In genomic region chr6:109165392-109165964, GRCh38 we compare ENCODE assay signal across 10 cellular contexts.
DNase-seq lines count a peak whose midpoint lies in the region; TF ChIP-seq lines count a peak whose summit lies in the region.
"Had no signal": no experiment of that assay in that cellular context is flagged by ENCODE, and none has a peak within 500 bp of the region (broad histone marks: within the 10 kb centered on the region; RNA-seq: fewer than 3 reads in every experiment).

No MANE protein-coding gene starts in this region.

- no peak for TF ChIP-seq POLR2A in esophagus squamous epithelium (IDR thresholded peaks at IDR 0.05)

- H2AFZ ChIP-seq in fibroblast of lung (ENCODE audit: low read length): no peak overlapping the region

- H3K36me3 ChIP-seq in fibroblast of lung (ENCODE audit: control insufficient read depth, insufficient read depth, low read length): no peaks in the 10 kb centered on the region
- peaks cover 0 to 10% (median 0%) of the 10 kb centered on the region in 3 donors for H3K36me3 ChIP-seq in esophagus squamous epithelium

- H3K27me3 ChIP-seq in fibroblast of lung (ENCODE audit: control insufficient read depth, insufficient read depth, low read length): no peaks in the 10 kb centered on the region
- no peaks in the 10 kb centered on the region for H3K27me3 ChIP-seq in esophagus squamous epithelium

- H3K4me3 ChIP-seq in fibroblast of lung (replicated peaks in 1 of 4; ENCODE audit: control extremely low read depth in 1 of 4, insufficient read depth in 1 of 4, low read depth in 3 of 4, low read length in 4 of 4) (no peak overlapping the region), esophagus squamous epithelium (no peak overlapping the region)
- H3K4me3 ChIP-seq: lung had no signal

- H3K9me3 ChIP-seq in fibroblast of lung (ENCODE audit: control insufficient read depth, insufficient read depth, low read depth, low read length) (no peaks in the 10 kb centered on the region), esophagus squamous epithelium (no peaks in the 10 kb centered on the region)

- WGBS in esophagus squamous epithelium, 2 donors: 43 to 50% methylated on average over 1 of the region's 1 CpG

- no peaks in the 10 kb centered on the region for H3K4me1 ChIP-seq in fibroblast of lung (ENCODE audit: control insufficient read depth, extremely low read depth, insufficient read depth, low read length)
- peaks cover 0 to 24% (median 0%) of the 10 kb centered on the region in 3 donors for H3K4me1 ChIP-seq in esophagus squamous epithelium

- DNase-seq in H4 (ENCODE audit: low spot score) (peak; percentile 18), NCI-H748 (lab: John Stamatoyannopoulos, UW; ENCODE audit: unreplicated experiment) (peak; percentile 82), fibroblast of lung (ENCODE audit: low read depth in 2 of 2) (peak; percentile 74 to 86), non-pigmented ciliary epithelial cell (ENCODE audit: low read depth) (peak; percentile 55), esophagus squamous epithelium (lab: John Stamatoyannopoulos, UW) (no peak), OCI-M2 (lab: John Stamatoyannopoulos, UW; ENCODE audit: unreplicated experiment) (no peak)
- no peak for DNase-seq in activated CD4-positive, alpha-beta T cell treated with anti-CD3 and anti-CD28 coated beads, Interleukin-2, amount 50 U/mL, for 4 hours
- DNase-seq in activated CD4-positive, alpha-beta T cell treated with anti-CD3 and anti-CD28 coated beads, Interleukin-2, amount 50 U/mL, for 48 hours: no peak
- DNase-seq: activated naive CD4-positive, alpha-beta T cell treated with anti-CD3 and anti-CD28 coated beads for 36 hours had no signal

- H3K27ac ChIP-seq in fibroblast of lung (ENCODE audit: insufficient read depth, low read length) (no peak overlapping the region), esophagus squamous epithelium (no peak overlapping the region)

- H3K79me2 ChIP-seq in fibroblast of lung (ENCODE audit: control insufficient read depth, insufficient read depth, low read length): no peaks in the 10 kb centered on the region

- intact Hi-C loops in esophagus squamous epithelium (cut with DNase I): no loop called here

- no peak overlapping the region for H3K9ac ChIP-seq in fibroblast of lung (ENCODE audit: insufficient read depth, low read length)

- H3K4me2 ChIP-seq in fibroblast of lung (ENCODE audit: extremely low read depth, insufficient read depth, low read length): no peak overlapping the region

- no peaks in the 10 kb centered on the region for H4K20me1 ChIP-seq in fibroblast of lung (ENCODE audit: control insufficient read depth, extremely low read depth, insufficient read depth, low read length)

- TF ChIP-seq CTCF in fibroblast of lung (conservative IDR thresholded peaks at IDR 0.05 in 1 of 2, IDR thresholded peaks at IDR 0.05 in 1 of 2; ENCODE audit: low read depth in 1 of 2, low read length in 2 of 2): no peak
- TF ChIP-seq CTCF in esophagus squamous epithelium (IDR thresholded peaks at IDR 0.05): no peak

Comparison
In these comparisons a context has a peak if more than half of its experiments do, and no peak if none do; other contexts are left out.
1. DNase-seq: peak in H4 (single experiment), NCI-H748 (single experiment), fibroblast of lung (2 of 2) and non-pigmented ciliary epithelial cell (single experiment); none in activated CD4-positive, alpha-beta T cell treated with anti-CD3 and anti-CD28 coated beads, Interleukin-2, amount 50 U/mL, for 4 hours (0 of 2), activated CD4-positive, alpha-beta T cell treated with anti-CD3 and anti-CD28 coated beads, Interleukin-2, amount 50 U/mL, for 48 hours (0 of 2), esophagus squamous epithelium (single experiment) and OCI-M2 (single experiment).